In genomic region chr6:143401636-143402370, GRCh38 we compare ENCODE assay signal across 21 cellular contexts.
"Had no signal": no experiment of that assay in that cellular context is flagged by ENCODE, and none has a peak within 500 bp of the region (broad histone marks: within the 10 kb centered on the region; RNA-seq: fewer than 3 reads in every experiment).

No MANE protein-coding gene starts in this region.

- FAIRE-seq: endothelial cell of umbilical vein had no signal

- H3K27ac Mint-ChIP-seq: activated CD4-positive, alpha-beta memory T cell treated with anti-CD3 and anti-CD28 coated beads, Interleukin-2, amount 10 ng/mL, durations not matched to agents 7 days and 5 days; activated naive CD4-positive, alpha-beta T cell treated with anti-CD3 and anti-CD28 coated beads, Interleukin-2, amount 50 U/mL, for 24 hours; activated T-cell treated with anti-CD3 and anti-CD28 coated beads, Interleukin-2, amount 50 U/mL, for 24 hours; stimulated activated memory B cell treated with anti-CD40 and anti-IgM and Interleukin-4, amounts not matched to agents 10 μg/mL and 1 μg/mL and 100 μg/mL, for 72 hours; WTC11 had no signal

- H3K36me3 ChIP-seq: left lung, neutrophil, transverse colon, vagina had no signal

- H3K9me3 Mint-ChIP-seq: activated CD4-positive, alpha-beta memory T cell treated with anti-CD3 and anti-CD28 coated beads, Interleukin-2, amount 10 ng/mL, durations not matched to agents 7 days and 5 days; activated naive CD4-positive, alpha-beta T cell treated with anti-CD3 and anti-CD28 coated beads, Interleukin-2, amount 50 U/mL, for 24 hours; activated T-cell treated with anti-CD3 and anti-CD28 coated beads, Interleukin-2, amount 50 U/mL, for 24 hours; brain; stimulated activated memory B cell treated with anti-CD40 and anti-IgM and Interleukin-4, amounts not matched to agents 10 μg/mL and 1 μg/mL and 100 μg/mL, for 72 hours; T-helper 1 cell treated with Interleukin-12 subunit alpha and Interleukin-12 subunit beta and Interleukin-4 antibody, amounts not matched to agents 30 μg/mL and 1 μg/mL, for 36 hours; WTC11 had no signal

- H3K36me3 Mint-ChIP-seq: activated naive CD4-positive, alpha-beta T cell treated with anti-CD3 and anti-CD28 coated beads, Interleukin-2, amount 50 U/mL, for 24 hours; brain; naive thymus-derived CD4-positive, alpha-beta T cell; stimulated activated memory B cell treated with anti-CD40 and anti-IgM and Interleukin-4, amounts not matched to agents 10 μg/mL and 1 μg/mL and 100 μg/mL, for 72 hours; WTC11 had no signal

- H3K27me3 Mint-ChIP-seq: activated CD4-positive, alpha-beta memory T cell treated with anti-CD3 and anti-CD28 coated beads, Interleukin-2, amount 10 ng/mL, durations not matched to agents 7 days and 5 days; brain; naive thymus-derived CD4-positive, alpha-beta T cell had no signal

- H3K27ac ChIP-seq: left lung, neutrophil, transverse colon, vagina had no signal

- H3K27me3 ChIP-seq: left lung, neutrophil, transverse colon, vagina had no signal

- ATAC-seq: left lung; mucosa of descending colon; naive thymus-derived CD4-positive, alpha-beta T cell; stimulated activated memory B cell treated with anti-CD40 and anti-IgM and Interleukin-4, amounts not matched to agents 10 μg/mL and 1 μg/mL and 100 μg/mL, for 72 hours; WTC11 had no signal

- DNase-seq: activated CD4-positive, alpha-beta memory T cell treated with anti-CD3 and anti-CD28 coated beads, Interleukin-2, amount 10 ng/mL, durations not matched to agents 7 days and 5 days; activated CD4-positive, alpha-beta T cell treated with anti-CD3 and anti-CD28 coated beads for 4 hours; activated T-cell treated with anti-CD3 and anti-CD28 coated beads, Interleukin-2, amount 50 U/mL, for 24 hours; cortex of kidney; effector CD8-positive, alpha-beta T cell; foreskin melanocyte; head of caudate nucleus; left lung; mucosa of descending colon; naive thymus-derived CD4-positive, alpha-beta T cell; stimulated activated CD4-positive, alpha-beta T cell treated with anti-CD3 and anti-CD28 coated beads, Interleukin-2, amount 100 ng/mL, for 48 hours; substantia nigra; transverse colon had no signal

- H3K4me3 ChIP-seq: left lung, mucosa of descending colon, transverse colon, vagina had no signal

- H3K4me3 Mint-ChIP-seq: activated CD4-positive, alpha-beta memory T cell treated with anti-CD3 and anti-CD28 coated beads, Interleukin-2, amount 10 ng/mL, durations not matched to agents 7 days and 5 days; activated naive CD4-positive, alpha-beta T cell treated with anti-CD3 and anti-CD28 coated beads, Interleukin-2, amount 50 U/mL, for 24 hours; activated T-cell treated with anti-CD3 and anti-CD28 coated beads, Interleukin-2, amount 50 U/mL, for 24 hours; stimulated activated memory B cell treated with anti-CD40 and anti-IgM and Interleukin-4, amounts not matched to agents 10 μg/mL and 1 μg/mL and 100 μg/mL, for 72 hours; T-helper 1 cell treated with Interleukin-12 subunit alpha and Interleukin-12 subunit beta and Interleukin-4 antibody, amounts not matched to agents 30 μg/mL and 1 μg/mL, for 36 hours; WTC11 had no signal
